Comparison of ENCODE assay signal across 11 cellular contexts in the genomic region with DNA sequence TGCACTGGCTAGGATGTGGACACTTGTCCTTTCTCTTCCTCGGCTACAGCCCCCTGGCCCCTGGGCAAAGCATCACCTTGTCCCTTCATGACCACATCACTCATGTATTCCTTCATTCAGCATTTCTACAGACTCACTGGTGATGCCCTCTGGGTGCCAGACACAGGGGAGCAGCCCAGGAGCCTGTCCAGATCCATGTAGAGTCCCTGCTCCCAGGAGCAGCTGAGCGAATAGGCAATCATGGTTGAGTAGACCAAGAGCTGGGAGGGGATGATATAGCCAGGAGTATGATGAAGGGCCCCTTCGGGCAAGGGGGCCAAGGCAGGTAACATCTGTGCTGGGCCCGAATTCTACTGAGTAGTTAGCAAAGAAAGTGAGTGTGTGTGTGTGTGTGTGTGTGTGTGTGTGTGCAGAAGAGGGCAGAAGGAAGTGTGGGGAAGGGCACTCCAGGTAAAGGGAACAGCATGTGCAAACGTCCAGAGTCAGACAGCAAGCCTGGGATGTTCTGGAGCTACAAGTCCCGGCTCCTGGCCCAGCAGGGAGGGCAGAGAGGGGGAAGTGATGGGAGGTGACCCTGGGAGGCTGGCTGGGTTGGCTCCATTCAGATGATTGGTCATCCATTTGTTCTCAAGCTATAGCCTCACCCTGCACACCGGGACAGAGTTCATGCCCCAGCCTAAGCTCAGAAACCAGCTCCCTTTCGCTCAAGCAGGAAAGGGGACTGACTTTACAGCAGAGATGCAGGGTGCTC. TPM values are rescaled to one million over a fixed set of nuclear protein-coding genes. Genes with fewer than 3 reads are reported as not detected.
DNase-seq lines count a peak whose midpoint lies in the region; ATAC-seq and TF ChIP-seq lines count a peak whose summit lies in the region.
"Had no signal": no experiment of that assay in that cellular context is flagged by ENCODE, and none has a peak within 500 bp of the region (broad histone marks: within the 10 kb centered on the region; RNA-seq: fewer than 3 reads in every experiment).

No MANE protein-coding gene starts in this region.

- no peaks in the 10 kb centered on the region for H4K20me1 ChIP-seq in IMR-90 (ENCODE audit: insufficient read depth, low read length)

- dilution Hi-C loops in IMR-90 (cut with HindIII; ENCODE audit: low sequenced_read_pairs, unreplicated experiment) = no loop called here

- no peaks in the 10 kb centered on the region for H3K27me3 Mint-ChIP-seq in CD8-positive, alpha-beta memory T cell
- no peaks in the 10 kb centered on the region for H3K27me3 Mint-ChIP-seq in activated T-cell treated with anti-CD3 and anti-CD28 coated beads, Interleukin-2, amount 50 U/mL, for 72 hours (ENCODE audit: low read depth)
- peaks cover 0 to 2% (median 0%) of the 10 kb centered on the region in 5 donors for H3K27me3 Mint-ChIP-seq in naive thymus-derived CD4-positive, alpha-beta T cell

- H4K5ac ChIP-seq in IMR-90 (ENCODE audit: low read depth, low read length) = no peak overlapping the region

- H2BK20ac ChIP-seq in IMR-90 (ENCODE audit: low read depth, low read length) = no peak overlapping the region

- H3K27ac ChIP-seq in CD8-positive, alpha-beta memory T cell (ENCODE audit: low read depth, low read length) = peak overlapping the region; percentile 76
- H3K27ac ChIP-seq in IMR-90 (ENCODE audit: insufficient read depth, low read length) = no peak overlapping the region
- H3K27ac ChIP-seq in naive thymus-derived CD4-positive, alpha-beta T cell (ENCODE audit: low read depth, low read length) = peak overlapping the region; percentile 87
- H3K27ac ChIP-seq: KMS-11 had no signal

- H3K14ac ChIP-seq in IMR-90 (replicated peaks; ENCODE audit: low read depth, low read length) = no peak overlapping the region

- in situ Hi-C loops in IMR-90 (cut with MboI; ENCODE audit: low sequenced_read_pairs) (loop anchor here (5.0 kb wide), 1 partner anchor 237 kb away; no protein-coding TSS in a partner anchor), GM13976 (cut with MboI; ENCODE audit: low sequenced_read_pairs, unreplicated experiment) (no loop called here)

- no peak overlapping the region for H2BK120ac ChIP-seq in IMR-90 (ENCODE audit: low read depth, low read length)

- H3K23ac ChIP-seq in IMR-90 (ENCODE audit: low read depth, low read length) = no peak overlapping the region

- no peaks in the 10 kb centered on the region for H3K27me3 ChIP-seq in CD8-positive, alpha-beta memory T cell (ENCODE audit: insufficient read depth, low read length, poor library complexity, severe bottlenecking)
- peaks cover 11% of the 10 kb centered on the region for H3K27me3 ChIP-seq in IMR-90 (ENCODE audit: control insufficient read depth, insufficient read depth, low read length)
- no peaks in the 10 kb centered on the region for H3K27me3 ChIP-seq in naive thymus-derived CD4-positive, alpha-beta T cell (ENCODE audit: control insufficient read depth in 2 of 2, insufficient read depth in 2 of 2, low read length in 2 of 2)

- TF ChIP-seq CTCF in IMR-90 (conservative IDR thresholded peaks at IDR 0.05; ENCODE audit: low read depth, low read length) (no peak), GM13976 (IDR thresholded peaks at IDR 0.05; ENCODE audit: borderline replicate concordance, control extremely low read depth, extremely low read depth, insufficient read depth, missing control alignments) (no peak)

- peaks cover 6% of the 10 kb centered on the region for H3K36me3 ChIP-seq in CD8-positive, alpha-beta memory T cell (ENCODE audit: insufficient read depth, low read length)
- no peaks in the 10 kb centered on the region for H3K36me3 ChIP-seq in IMR-90 (ENCODE audit: control insufficient read depth, insufficient read depth, low read length)
- H3K36me3 ChIP-seq in naive thymus-derived CD4-positive, alpha-beta T cell (ENCODE audit: control insufficient read depth in 2 of 3, insufficient read depth in 3 of 3, low read length in 3 of 3) = peaks cover 0 to 7% (median 0%) of the 10 kb centered on the region in 3 experiments
- H3K36me3 ChIP-seq: left lung had no signal

- peaks cover 54 to 89% (median 80%) of the 10 kb centered on the region in 3 donors for H3K4me1 Mint-ChIP-seq in CD8-positive, alpha-beta memory T cell
- peaks cover 78% of the 10 kb centered on the region for H3K4me1 Mint-ChIP-seq in activated T-cell treated with anti-CD3 and anti-CD28 coated beads, Interleukin-2, amount 50 U/mL, for 72 hours (ENCODE audit: low read depth)
- peaks cover 55 to 80% (median 74%) of the 10 kb centered on the region in 7 donors for H3K4me1 Mint-ChIP-seq in naive thymus-derived CD4-positive, alpha-beta T cell

- ATAC-seq in IMR-90 (ENCODE audit: low read depth) = no peak
- no peak for ATAC-seq in activated T-cell treated with anti-CD3 and anti-CD28 coated beads, Interleukin-2, amount 50 U/mL, for 72 hours (replicated peaks in 1 of 2)
- ATAC-seq in naive thymus-derived CD4-positive, alpha-beta T cell = no peak

- H4K8ac ChIP-seq in IMR-90 (ENCODE audit: low read depth in 2 of 2, low read length in 2 of 2) = no peak overlapping the region

- no peaks in the 10 kb centered on the region for H3K79me1 ChIP-seq in IMR-90 (ENCODE audit: low read depth in 1 of 2, low read length in 2 of 2)

- peak in 1 of 5 donors; percentile 60 for DNase-seq in CD8-positive, alpha-beta memory T cell
- DNase-seq in IMR-90 (no peak), GM13976 (ENCODE audit: low spot score) (no peak), anterior cingulate cortex (lab: John Stamatoyannopoulos, UW) (no peak)
- DNase-seq in activated T-cell treated with anti-CD3 and anti-CD28 coated beads, Interleukin-2, amount 50 U/mL, for 72 hours = peak; percentile 14 to 24
- peak in 7 of 9 donors; percentile 21 to 58 (median 47) for DNase-seq in naive thymus-derived CD4-positive, alpha-beta T cell
- no peak for DNase-seq in activated CD4-positive, CD25-positive, alpha-beta regulatory T cell treated with anti-CD3 and anti-CD28 coated beads, Interleukin-2, amount 50 U/mL, for 72 hours
- DNase-seq in central memory CD4-positive, alpha-beta T cell = no peak
- DNase-seq: retina had no signal

- no peak overlapping the region for H3K56ac ChIP-seq in IMR-90 (ENCODE audit: extremely low read depth, insufficient read depth, low read length)

- TF ChIP-seq POLR2A in IMR-90 (IDR thresholded peaks at IDR 0.05; ENCODE audit: low read depth, low read length) = no peak

- no peaks in the 10 kb centered on the region for H3K9me1 ChIP-seq in IMR-90 (ENCODE audit: insufficient read depth, low read length)

- peak overlapping the region; percentile 43 for H2AFZ ChIP-seq in IMR-90 (replicated peaks; ENCODE audit: low read length, poor library complexity)

- no peak overlapping the region for H3K4me2 ChIP-seq in IMR-90 (ENCODE audit: low read depth, low read length)
- H3K4me2 ChIP-seq: KMS-11 had no signal

- no TSS peak for BruUV-seq in IMR-90 (replicated peaks; lab: Mats Ljungman, UMichigan)

- H3K36me3 Mint-ChIP-seq in CD8-positive, alpha-beta memory T cell = peaks cover 0 to 42% (median 3%) of the 10 kb centered on the region in 3 donors
- peaks cover 19 to 42% of the 10 kb centered on the region in 2 donors for H3K36me3 Mint-ChIP-seq in activated T-cell treated with anti-CD3 and anti-CD28 coated beads, Interleukin-2, amount 50 U/mL, for 72 hours (ENCODE audit: insufficient read depth in 2 of 2)
- H3K36me3 Mint-ChIP-seq in naive thymus-derived CD4-positive, alpha-beta T cell = peaks cover 6 to 54% (median 23%) of the 10 kb centered on the region in 5 donors

- CTCF ChIA-PET in CD8-positive, alpha-beta memory T cell (lab: Charles Lee) = interaction anchor here (0.6 to 8.0 kb wide), 5 partner anchors 23 to 238 kb away, joined by 3 to 280 read pairs (median 86); a partner anchor contains a TSS
- CTCF ChIA-PET in IMR-90 (lab: Yijun Ruan, JAX) = interaction anchor here (0.6 to 0.7 kb wide), 2 partner anchors 73 to 320 kb away, joined by 3 read pairs; no protein-coding TSS in a partner anchor
- CTCF ChIA-PET in naive thymus-derived CD4-positive, alpha-beta T cell (lab: Charles Lee) = interaction anchor here (0.9 to 6.6 kb wide), 10 partner anchors 9 to 97 kb away, joined by 3 to 112 read pairs (median 6); a partner anchor contains a TSS

- no peak overlapping the region for H2BK5ac ChIP-seq in IMR-90 (ENCODE audit: low read depth, low read length, poor library complexity, severe bottlenecking)

- H2AK5ac ChIP-seq in IMR-90 (ENCODE audit: low read depth, low read length) = no peak overlapping the region

- peaks cover 68% of the 10 kb centered on the region for H3K4me1 ChIP-seq in CD8-positive, alpha-beta memory T cell (ENCODE audit: insufficient read depth, low read length)
- no peaks in the 10 kb centered on the region for H3K4me1 ChIP-seq in IMR-90 (ENCODE audit: control insufficient read depth, insufficient read depth, low read length)
- peaks cover 35 to 47% of the 10 kb centered on the region in 2 donors for H3K4me1 ChIP-seq in naive thymus-derived CD4-positive, alpha-beta T cell (ENCODE audit: control insufficient read depth in 2 of 2, insufficient read depth in 2 of 2, low read length in 2 of 2)

- peak overlapping the region; percentile 94 for H3K4me3 ChIP-seq in CD8-positive, alpha-beta memory T cell (ENCODE audit: low read length)
- H3K4me3 ChIP-seq in IMR-90 (ENCODE audit: insufficient read depth, low read depth, low read length) = no peak overlapping the region
- peak overlapping the region; percentile 64 for H3K4me3 ChIP-seq in naive thymus-derived CD4-positive, alpha-beta T cell (ENCODE audit: low read length)

- intact Hi-C loops in IMR-90 (cut with micrococcal nuclease) = no loop called here
- intact Hi-C loops in naive thymus-derived CD4-positive, alpha-beta T cell (cut with micrococcal nuclease) = loop anchor here in 1 of 2 donors (1.0 kb wide), 1 partner anchor 14 kb away; no protein-coding TSS in a partner anchor

- 89% methylated on average over 5 of the region's 8 CpGs; no CpG with 5 or more reads in 1 of the 2 experiments for WGBS in IMR-90 (ENCODE audit: extremely low coverage in 2 of 2, insufficient read length in 1 of 2), 2 experiments

- no peak overlapping the region for H2BK15ac ChIP-seq in IMR-90 (ENCODE audit: low read depth, low read length)

- H3K4ac ChIP-seq in IMR-90 (ENCODE audit: low read depth, low read length) = no peak overlapping the region

- H3K4me3 Mint-ChIP-seq in CD8-positive, alpha-beta memory T cell = peak overlapping the region; percentile 89 to 98 (median 97)
- peak overlapping the region; percentile 87 to 91 for H3K4me3 Mint-ChIP-seq in activated T-cell treated with anti-CD3 and anti-CD28 coated beads, Interleukin-2, amount 50 U/mL, for 72 hours
- H3K4me3 Mint-ChIP-seq in naive thymus-derived CD4-positive, alpha-beta T cell = peak overlapping the region; percentile 90 to 100 (median 98)

- H4K91ac ChIP-seq in IMR-90 (ENCODE audit: insufficient read depth, low read depth, low read length) = no peak overlapping the region

- peak overlapping the region; percentile 65 for H2AK9ac ChIP-seq in IMR-90 (replicated peaks; ENCODE audit: low read depth, low read length, poor library complexity)

- H3K9me3 ChIP-seq in CD8-positive, alpha-beta memory T cell (ENCODE audit: low read length) = no peaks in the 10 kb centered on the region
- H3K9me3 ChIP-seq in IMR-90 (ENCODE audit: control insufficient read depth, insufficient read depth, low read length) = peaks cover 3% of the 10 kb centered on the region; the same call in 1 of the 2 replicates
- no peaks in the 10 kb centered on the region for H3K9me3 ChIP-seq in naive thymus-derived CD4-positive, alpha-beta T cell (ENCODE audit: control insufficient read depth in 2 of 3, low read length in 3 of 3)
- H3K9me3 ChIP-seq: left lung had no signal

- TF ChIP-seq RAD21 in IMR-90 (IDR thresholded peaks at IDR 0.05; ENCODE audit: low read length) = no peak

- peak overlapping the region; percentile 87 to 98 (median 93) for H3K27ac Mint-ChIP-seq in CD8-positive, alpha-beta memory T cell
- H3K27ac Mint-ChIP-seq in activated T-cell treated with anti-CD3 and anti-CD28 coated beads, Interleukin-2, amount 50 U/mL, for 72 hours = peak overlapping the region; percentile 41
- H3K27ac Mint-ChIP-seq in naive thymus-derived CD4-positive, alpha-beta T cell = peak overlapping the region; percentile 85 to 98 (median 94)

- H3K9ac ChIP-seq in IMR-90 (ENCODE audit: low read depth, low read length) = no peak overlapping the region
- H3K9ac ChIP-seq: KMS-11 had no signal

- H3K18ac ChIP-seq in IMR-90 (ENCODE audit: low read depth, low read length) = no peak overlapping the region

- POLR2A ChIA-PET in CD8-positive, alpha-beta memory T cell (lab: Charles Lee) = interaction anchor here (0.5 to 6.0 kb wide), 7 partner anchors 8 to 87 kb away, joined by 3 to 161 read pairs (median 9); a partner anchor contains a TSS
- POLR2A ChIA-PET in IMR-90 (lab: Charles Lee; ENCODE audit: unreplicated experiment) = no interaction called here
- POLR2A ChIA-PET in naive thymus-derived CD4-positive, alpha-beta T cell (lab: Charles Lee) = interaction anchor here (0.6 to 10.3 kb wide), 17 partner anchors 12 to 313 kb away, joined by 3 to 439 read pairs (median 6); a partner anchor contains a TSS

- peaks cover 0 to 1% (median 0%) of the 10 kb centered on the region in 5 donors for H3K9me3 Mint-ChIP-seq in CD8-positive, alpha-beta memory T cell
- H3K9me3 Mint-ChIP-seq in activated T-cell treated with anti-CD3 and anti-CD28 coated beads, Interleukin-2, amount 50 U/mL, for 72 hours = peaks cover 1 to 2% of the 10 kb centered on the region in 2 donors
- peaks cover 0 to 1% (median 0%) of the 10 kb centered on the region in 11 donors for H3K9me3 Mint-ChIP-seq in naive thymus-derived CD4-positive, alpha-beta T cell

RNA-seq across cellular contexts. Expression of a gene that starts 21.0 kb away (rescaled TPM):
- 100 to 1,000 TPM; 157 to 165 TPM for total RNA-seq in CD8-positive, alpha-beta memory T cell
- 109 TPM for polyA plus RNA-seq in CD8-positive, alpha-beta memory T cell
- total RNA-seq in IMR-90 (2012; rRNA removed) = 5.0 and 5.6 TPM in 2 replicates
- 12.1 and 13.6 TPM in 2 replicates for polyA plus RNA-seq in IMR-90 (2012; rRNA removed)
- polyA plus RNA-seq in IMR-90 (2012; cell fraction: cytosol; rRNA removed) = 9.1 and 12.9 TPM in 2 replicates
- polyA plus RNA-seq in IMR-90 (2012; cell fraction: nucleus; rRNA removed; ENCODE audit: low replicate concordance) = 34.1 and 56.0 TPM in 2 replicates
- total RNA-seq in activated T-cell treated with anti-CD3 and anti-CD28 coated beads, Interleukin-2, amount 50 U/mL, for 72 hours = 100 to 1,000 TPM; 149 to 162 TPM
- total RNA-seq in naive thymus-derived CD4-positive, alpha-beta T cell = 100 to 1,000 TPM; 269 to 313 (median 283) TPM
- 100 to 1,000 TPM in 1 of 2 donors, 10 to 100 TPM in 1; 74.9 to 174 TPM for polyA plus RNA-seq in naive thymus-derived CD4-positive, alpha-beta T cell

RNA-seq across cellular contexts. Expression of a gene that starts 41.8 kb away (rescaled TPM):
- total RNA-seq in CD8-positive, alpha-beta memory T cell = 10 to 100 TPM; 32.2 to 32.8 TPM
- 2.8 TPM for polyA plus RNA-seq in CD8-positive, alpha-beta memory T cell
- 1.3 and 1.9 TPM in 2 replicates for total RNA-seq in IMR-90 (2012; rRNA removed)
- polyA plus RNA-seq in IMR-90 (2012; rRNA removed) = 8.7 and 9.4 TPM in 2 replicates
- polyA plus RNA-seq in IMR-90 (2012; cell fraction: cytosol; rRNA removed) = 5.6 and 9.3 TPM in 2 replicates
- 11.7 and 31.4 TPM in 2 replicates for polyA plus RNA-seq in IMR-90 (2012; cell fraction: nucleus; rRNA removed; ENCODE audit: low replicate concordance)
- total RNA-seq in activated T-cell treated with anti-CD3 and anti-CD28 coated beads, Interleukin-2, amount 50 U/mL, for 72 hours = 10 to 100 TPM in 1 of 2 donors, 1 to 10 TPM in 1; 9.3 to 14.0 TPM
- 10 to 100 TPM in 3 of 5 experiments, 1 to 10 TPM in 2; 9.0 to 18.5 (median 10.0) TPM for total RNA-seq in naive thymus-derived CD4-positive, alpha-beta T cell
- 1 to 10 TPM; 1.0 to 3.3 TPM for polyA plus RNA-seq in naive thymus-derived CD4-positive, alpha-beta T cell

Comparison
In these comparisons a context has a peak if more than half of its experiments do, and no peak if none do; other contexts are left out.
1. DNase-seq: peak in activated T-cell treated with anti-CD3 and anti-CD28 coated beads, Interleukin-2, amount 50 U/mL, for 72 hours (2 of 2) and naive thymus-derived CD4-positive, alpha-beta T cell (7 of 9); none in IMR-90 (single experiment), GM13976 (single experiment), activated CD4-positive, CD25-positive, alpha-beta regulatory T cell treated with anti-CD3 and anti-CD28 coated beads, Interleukin-2, amount 50 U/mL, for 72 hours (single experiment), central memory CD4-positive, alpha-beta T cell (single experiment) and anterior cingulate cortex (0 of 58).
2. H3K27ac Mint-ChIP-seq: peak in every context shown above with its lines; median percentile 94 in naive thymus-derived CD4-positive, alpha-beta T cell; 93 in CD8-positive, alpha-beta memory T cell; 41 in activated T-cell treated with anti-CD3 and anti-CD28 coated beads, Interleukin-2, amount 50 U/mL, for 72 hours.
3. RNA of a gene that starts 21.0 kb away (total RNA-seq): 269 to 313 TPM in naive thymus-derived CD4-positive, alpha-beta T cell, 157 to 165 TPM in CD8-positive, alpha-beta memory T cell and 149 to 162 TPM in activated T-cell treated with anti-CD3 and anti-CD28 coated beads, Interleukin-2, amount 50 U/mL, for 72 hours; 5.0 to 5.6 TPM in IMR-90; every median in the first group is over 10 times any median in the second.
4. Peak in every context shown above with its lines, with median percentiles within 50 percentile points of each other: H3K4me3 Mint-ChIP-seq.